24 cellular contexts compared by ENCODE assay signal in the genomic region with DNA sequence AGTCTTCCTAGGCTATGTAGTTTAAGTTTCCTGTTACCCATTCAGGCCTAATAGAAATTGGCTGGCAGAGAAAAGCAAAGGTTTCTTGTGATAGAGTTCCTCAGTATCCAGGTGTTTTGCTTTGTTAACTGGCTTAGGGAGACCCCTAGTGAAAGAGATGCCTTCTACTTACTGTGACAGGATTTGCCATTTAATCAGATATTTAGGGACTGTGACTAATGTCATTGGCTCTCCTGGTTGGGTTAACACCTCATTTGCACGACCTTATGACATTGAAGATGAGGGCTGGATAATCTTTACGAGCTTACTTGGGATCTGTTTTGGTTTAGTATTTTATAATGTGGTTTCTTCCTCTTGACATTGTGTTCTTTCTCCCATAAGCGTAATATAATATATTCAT. TPM values are rescaled to one million over a fixed set of nuclear protein-coding genes. Genes with fewer than 3 reads are reported as not detected.
DNase-seq lines count a peak whose midpoint lies in the region; ATAC-seq and TF ChIP-seq lines count a peak whose summit lies in the region.
"Had no signal": no experiment of that assay in that cellular context is flagged by ENCODE, and none has a peak within 500 bp of the region (broad histone marks: within the 10 kb centered on the region; RNA-seq: fewer than 3 reads in every experiment).

No MANE protein-coding gene starts in this region.

- DNase-seq in Daoy (ENCODE audit: low read depth) (peak; percentile 3), HEK293T (ENCODE audit: extremely low spot score) (peak; percentile 6), SW480 (ENCODE audit: low spot score) (peak; percentile 11), mucosa of descending colon (no peak), SIG-M5 treated with dmso at 0.1 percent for 504 hours (lab: John Stamatoyannopoulos, UW; ENCODE audit: unreplicated experiment) (no peak)
- no peak for DNase-seq in naive thymus-derived CD8-positive, alpha-beta T cell
- DNase-seq: activated gamma-delta T cell; amygdala; central memory CD4-positive, alpha-beta T cell; effector CD4-positive, alpha-beta T cell; immature natural killer cell; MM.1S; naive thymus-derived CD4-positive, alpha-beta T cell; NCI-H2029 treated with DMSO at 0.1 percent for 48 hours; Peyer's patch; posterior cingulate gyrus; stimulated activated CD4-positive, alpha-beta T cell treated with anti-CD3 and anti-CD28 coated beads, Interleukin-4, amount 100 ng/mL, for 24 hours; substantia nigra had no signal

- peaks cover 19 to 45% (median 31%) of the 10 kb centered on the region in 4 donors for H3K4me1 Mint-ChIP-seq in naive thymus-derived CD8-positive, alpha-beta T cell

- no peak overlapping the region for H3K4me3 Mint-ChIP-seq in naive thymus-derived CD8-positive, alpha-beta T cell
- H3K4me3 Mint-ChIP-seq: B cell; immature natural killer cell; naive thymus-derived CD4-positive, alpha-beta T cell had no signal

- H3K4me3 ChIP-seq in mucosa of descending colon = no peak overlapping the region
- H3K4me3 ChIP-seq: lung, Peyer's patch, smooth muscle cell, vagina had no signal

- peaks cover 1 to 32% (median 3%) of the 10 kb centered on the region in 3 donors for H3K36me3 Mint-ChIP-seq in naive thymus-derived CD8-positive, alpha-beta T cell

- H3K27ac Mint-ChIP-seq in naive thymus-derived CD8-positive, alpha-beta T cell = peak overlapping the region in 1 of 10 donors; percentile 3
- H3K27ac Mint-ChIP-seq: B cell; immature natural killer cell; naive thymus-derived CD4-positive, alpha-beta T cell had no signal

- ATAC-seq in mucosa of descending colon (peak; percentile 45), GM19397 (IDR thresholded peaks at IDR 0.05; ENCODE audit: unreplicated experiment) (no peak)
- no peak for ATAC-seq in naive thymus-derived CD8-positive, alpha-beta T cell
- ATAC-seq: naive thymus-derived CD4-positive, alpha-beta T cell; SK-N-SH treated with all-trans-retinoic acid at 6 μM for 48 hours had no signal

- H3K27me3 Mint-ChIP-seq in naive thymus-derived CD8-positive, alpha-beta T cell = no peaks in the 10 kb centered on the region
- H3K27me3 Mint-ChIP-seq: B cell; naive thymus-derived CD4-positive, alpha-beta T cell had no signal

- H3K9me3 Mint-ChIP-seq in naive thymus-derived CD8-positive, alpha-beta T cell = no peaks in the 10 kb centered on the region
- H3K9me3 Mint-ChIP-seq: immature natural killer cell; naive thymus-derived CD4-positive, alpha-beta T cell had no signal

- CTCF ChIA-PET in HEK293T (lab: Yijun Ruan, JAX) = interaction anchor here (0.6 to 1.5 kb wide), 2 partner anchors 34 to 77 kb away, joined by 3 to 5 read pairs; no protein-coding TSS in a partner anchor

- H3K9me3 ChIP-seq in mucosa of descending colon = no peaks in the 10 kb centered on the region
- H3K9me3 ChIP-seq: Peyer's patch, vagina had no signal

- intact Hi-C loops in mucosa of descending colon (cut with DNase I, micrococcal nuclease) = no loop called here

- peaks cover 18% of the 10 kb centered on the region for H3K4me1 ChIP-seq in mucosa of descending colon (ENCODE audit: low read depth)

- POLR2A ChIA-PET in HEK293T (lab: Yijun Ruan, JAX) = no interaction called here
- POLR2A ChIA-PET in naive thymus-derived CD8-positive, alpha-beta T cell (lab: Charles Lee) = no interaction called here

- no peaks in the 10 kb centered on the region for H3K36me3 ChIP-seq in mucosa of descending colon (ENCODE audit: low read depth)
- H3K36me3 ChIP-seq: Peyer's patch, vagina had no signal

- TF ChIP-seq CTCF in mucosa of descending colon (IDR thresholded peaks at IDR 0.05) = no peak

TF ChIP-seq in HEK293T, 16 proteins besides CTCF, POLR2A, EP300 and RAD21:
- no peak for TF ChIP-seq FOXA1 (IDR thresholded peaks at IDR 0.05)
- no peak for TF ChIP-seq ZNF384 (IDR thresholded peaks at IDR 0.05)
- no peak for TF ChIP-seq ARNT (IDR thresholded peaks at IDR 0.05)
- no peak for TF ChIP-seq TARDBP (IDR thresholded peaks at IDR 0.05)
- no peak for TF ChIP-seq BHLHE40 (IDR thresholded peaks at IDR 0.05; ENCODE audit: borderline replicate concordance)
- no peak for TF ChIP-seq ELF4 (IDR thresholded peaks at IDR 0.05)
- TF ChIP-seq L3MBTL2 (conservative IDR thresholded peaks at IDR 0.05) = no peak
- TF ChIP-seq SP1 (IDR thresholded peaks at IDR 0.05) = no peak
- TF ChIP-seq LEF1 (IDR thresholded peaks at IDR 0.05; ENCODE audit: borderline replicate concordance) = no peak
- no peak for TF ChIP-seq FOXM1 (IDR thresholded peaks at IDR 0.05; ENCODE audit: borderline replicate concordance)
- TF ChIP-seq SUZ12 (IDR thresholded peaks at IDR 0.05) = no peak
- TF ChIP-seq FOXK2 (IDR thresholded peaks at IDR 0.05) = no peak
- TF ChIP-seq, protein P1, sequence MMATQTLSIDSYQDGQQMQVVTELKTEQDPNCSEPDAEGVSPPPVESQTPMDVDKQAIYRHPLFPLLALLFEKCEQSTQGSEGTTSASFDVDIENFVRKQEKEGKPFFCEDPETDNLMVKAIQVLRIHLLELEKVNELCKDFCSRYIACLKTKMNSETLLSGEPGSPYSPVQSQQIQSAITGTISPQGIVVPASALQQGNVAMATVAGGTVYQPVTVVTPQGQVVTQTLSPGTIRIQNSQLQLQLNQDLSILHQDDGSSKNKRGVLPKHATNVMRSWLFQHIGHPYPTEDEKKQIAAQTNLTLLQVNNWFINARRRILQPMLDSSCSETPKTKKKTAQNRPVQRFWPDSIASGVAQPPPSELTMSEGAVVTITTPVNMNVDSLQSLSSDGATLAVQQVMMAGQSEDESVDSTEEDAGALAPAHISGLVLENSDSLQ (IDR thresholded peaks at IDR 0.05) = no peak

RNA-seq across cellular contexts. Expression of a gene that starts 5.8 kb away (rescaled TPM):
- 18.2 and 27.9 TPM in 2 replicates for total RNA-seq in Daoy (2014; rRNA removed; shearing (Covaris generic))
- total RNA-seq in mucosa of descending colon = 10 to 100 TPM; 54.3 to 77.8 (median 55.4) TPM
- 10 to 100 TPM; 75.1 to 79.3 TPM for total RNA-seq in naive thymus-derived CD8-positive, alpha-beta T cell
- 10 to 100 TPM; 11.3 to 18.5 (median 11.5) TPM for polyA plus RNA-seq in naive thymus-derived CD8-positive, alpha-beta T cell

Comparison
In these comparisons a context has a peak if more than half of its experiments do, and no peak if none do; other contexts are left out.
1. DNase-seq: peak in Daoy (single experiment), HEK293T (single experiment) and SW480 (single experiment); none in mucosa of descending colon (0 of 3), naive thymus-derived CD8-positive, alpha-beta T cell (0 of 10) and SIG-M5 treated with dmso at 0.1 percent for 504 hours (single experiment).